Comparison of ENCODE assay signal across 16 cellular contexts in genomic region chr3:61869378-61869777, GRCh38.
A peak's percentile ranks its signal among the peaks of the same experiment; 100 is the strongest.
DNase-seq lines count a peak whose midpoint lies in the region; ATAC-seq and TF ChIP-seq lines count a peak whose summit lies in the region.
"Had no signal": no experiment of that assay in that cellular context is flagged by ENCODE, and none has a peak within 500 bp of the region (broad histone marks: within the 10 kb centered on the region; RNA-seq: fewer than 3 reads in every experiment).

No MANE protein-coding gene starts in this region.

- H3K79me2 ChIP-seq in H9 (ENCODE audit: insufficient read depth, low read length) (peaks cover 29% of the 10 kb centered on the region; the same call in 1 of the 2 replicates), neural progenitor cell (ENCODE audit: low read depth) (peaks cover 89% of the 10 kb centered on the region)

- no peak overlapping the region for H2BK12ac ChIP-seq in H9 (ENCODE audit: insufficient read length, low read depth, low read length)

- H3K9me3 Mint-ChIP-seq in H9 (no peaks in the 10 kb centered on the region), neural progenitor cell (peaks cover 4% of the 10 kb centered on the region), natural killer cell (no peaks in the 10 kb centered on the region)
- H3K9me3 Mint-ChIP-seq: HFFc6 had no signal

- no peak overlapping the region for H3T11ph ChIP-seq in H9 (ENCODE audit: low read length)

- H4K91ac ChIP-seq in H9 (ENCODE audit: insufficient read length, low read depth, low read length): no peak overlapping the region

- H3K4me1 Mint-ChIP-seq in H9 (peaks cover 82 to 84% of the 10 kb centered on the region in 2 experiments), neural progenitor cell (peaks cover 42% of the 10 kb centered on the region), natural killer cell (no peaks in the 10 kb centered on the region)
- H3K4me1 Mint-ChIP-seq: CD14-positive monocyte; CD4-positive, alpha-beta memory T cell had no signal

- H4K20me1 ChIP-seq in H9 (ENCODE audit: control insufficient read depth, insufficient read depth, insufficient read length) (no peaks in the 10 kb centered on the region), neural progenitor cell (ENCODE audit: low read depth) (peaks cover 26% of the 10 kb centered on the region)
- H4K20me1 ChIP-seq: BLaER1 had no signal

- H3K27me3 ChIP-seq in H9 (ENCODE audit: insufficient read depth, low read length): no peaks in the 10 kb centered on the region
- H3K27me3 ChIP-seq in ectodermal cell (ENCODE audit: control insufficient read depth, insufficient read depth, low read length, poor library complexity, severe bottlenecking): no peaks in the 10 kb centered on the region
- no peaks in the 10 kb centered on the region for H3K27me3 ChIP-seq in neural progenitor cell
- H3K27me3 ChIP-seq: BLaER1 had no signal

- H4K8ac ChIP-seq in H9 (replicated peaks; ENCODE audit: insufficient read length, low read depth, low read length): no peak overlapping the region

- H3K4me3 Mint-ChIP-seq in H9: peak overlapping the region in 1 of 2 experiments; percentile 48; a peak in 1 of 5 replicates
- no peak overlapping the region for H3K4me3 Mint-ChIP-seq in neural progenitor cell
- H3K4me3 Mint-ChIP-seq in natural killer cell: no peak overlapping the region
- H3K4me3 Mint-ChIP-seq: CD14-positive monocyte; CD4-positive, alpha-beta memory T cell; HFFc6 had no signal

- no peak overlapping the region for H2BK15ac ChIP-seq in H9 (ENCODE audit: low read depth, low read length)

- H4K5ac ChIP-seq in H9 (ENCODE audit: insufficient read length, low read depth, low read length): no peak overlapping the region

- H3K4me1 ChIP-seq in H9 (ENCODE audit: insufficient read depth, low read length) (peaks cover 28% of the 10 kb centered on the region), ectodermal cell (ENCODE audit: control insufficient read depth, insufficient read depth, low read length) (peaks cover 22% of the 10 kb centered on the region), neural progenitor cell (peaks cover 52% of the 10 kb centered on the region)
- H3K4me1 ChIP-seq: A549 had no signal

- no peak overlapping the region for H3K9ac ChIP-seq in H9 (ENCODE audit: extremely low read depth, insufficient read length, low read length)
- no peak overlapping the region for H3K9ac ChIP-seq in neural progenitor cell
- H3K9ac ChIP-seq: BLaER1 had no signal

- H3K79me1 ChIP-seq in H9 (ENCODE audit: insufficient read depth, low read depth, low read length, poor library complexity, severe bottlenecking): peaks cover 6% of the 10 kb centered on the region

- TF ChIP-seq CTCF in H9 (conservative IDR thresholded peaks at IDR 0.05) (no peak), neural progenitor cell (IDR thresholded peaks at IDR 0.05) (no peak), natural killer cell (IDR thresholded peaks at IDR 0.05) (no peak)

- H3K36me3 ChIP-seq in ectodermal cell (ENCODE audit: control insufficient read depth, insufficient read depth, low read length) (no peaks in the 10 kb centered on the region), neural progenitor cell (no peaks in the 10 kb centered on the region)
- H3K36me3 ChIP-seq: BLaER1 had no signal

- H3F3A ChIP-seq in neural progenitor cell (ENCODE audit: low read depth): peaks cover 25% of the 10 kb centered on the region

- no peak overlapping the region for H3K4me2 ChIP-seq in H9 (ENCODE audit: insufficient read depth, insufficient read length, low read length)
- H3K4me2 ChIP-seq in neural progenitor cell: peak overlapping the region; percentile 67
- H3K4me2 ChIP-seq: A549, BLaER1 had no signal

- H3K18ac ChIP-seq in H9 (ENCODE audit: insufficient read length, low read depth, low read length): no peak overlapping the region

- ATAC-seq in natural killer cell (no peak), GM21619 (IDR thresholded peaks at IDR 0.05; ENCODE audit: unreplicated experiment) (no peak)
- ATAC-seq: A549, GM12878, K562 had no signal

- H3K36me3 Mint-ChIP-seq in H9 (ENCODE audit: insufficient read depth in 1 of 3, low read depth in 3 of 3): peaks cover 3 to 7% (median 5%) of the 10 kb centered on the region in 3 experiments; a peak in 5 of 7 replicates
- peaks cover 1% of the 10 kb centered on the region for H3K36me3 Mint-ChIP-seq in neural progenitor cell
- no peaks in the 10 kb centered on the region for H3K36me3 Mint-ChIP-seq in natural killer cell
- H3K36me3 Mint-ChIP-seq: CD14-positive monocyte; CD4-positive, alpha-beta memory T cell had no signal

- no peak overlapping the region for H3K56ac ChIP-seq in H9 (ENCODE audit: insufficient read length, low read depth, low read length)

- no peak overlapping the region for H3K4me3 ChIP-seq in ectodermal cell (ENCODE audit: insufficient read depth, low read depth, low read length)
- H3K4me3 ChIP-seq in neural progenitor cell: no peak overlapping the region
- H3K4me3 ChIP-seq: A549, BLaER1, GM12878, K562 had no signal

- H2AFZ ChIP-seq in H9 (ENCODE audit: low read length) (no peak overlapping the region), neural progenitor cell (replicated peaks) (no peak overlapping the region)

- intact Hi-C loops in natural killer cell (cut with micrococcal nuclease): no loop called here

- H3K23ac ChIP-seq in H9 (ENCODE audit: insufficient read length, low read depth, low read length): no peak overlapping the region

- no CpG with 5 or more reads among the region's 6 CpGs for WGBS in H9 (ENCODE audit: extremely low coverage, insufficient read length, low lambda C conversion rate)
- WGBS in ectodermal cell, 2 experiments: 67 to 68% methylated on average over 6 of the region's 6 CpGs

- H2BK20ac ChIP-seq in H9 (ENCODE audit: low read depth, low read length, poor library complexity, severe bottlenecking): no peak overlapping the region

- H3K27ac ChIP-seq in H9 (ENCODE audit: insufficient read length, low read depth, low read length) (no peak overlapping the region), ectodermal cell (ENCODE audit: insufficient read depth, low read depth, low read length, poor library complexity, severe bottlenecking) (peak overlapping the region; percentile 50), neural progenitor cell (peak overlapping the region; percentile 90)
- H3K27ac ChIP-seq: A549, BLaER1 had no signal

- H3K23me2 ChIP-seq in H9 (ENCODE audit: insufficient read length, low read depth, low read length, poor library complexity, severe bottlenecking): no peaks in the 10 kb centered on the region

- H2AK5ac ChIP-seq in H9 (ENCODE audit: insufficient read length, low read length): no peak overlapping the region

- in situ Hi-C loops in ACHN (cut with HindIII; ENCODE audit: low pct_ligation_motif_present, low pct_unique_long_range_greater_than_20kb, low sequenced_read_pairs): no loop called here

- DNase-seq in H9 (no peak), neural progenitor cell (ENCODE audit: low spot score) (peak; percentile 76), ACHN (no peak), natural killer cell (no peak)
- DNase-seq: CD4-positive, alpha-beta memory T cell; DMS79 treated with DMSO at 0.1 percent for 48 hours; HCEC 1CT; HFFc6; IMR-90 had no signal

- H3K27ac Mint-ChIP-seq in H9 (peak overlapping the region; percentile 55 to 97 (median 82); a peak in 6 of 7 replicates), neural progenitor cell (no peak overlapping the region), natural killer cell (no peak overlapping the region)
- H3K27ac Mint-ChIP-seq: CD14-positive monocyte; CD4-positive, alpha-beta memory T cell; HFFc6 had no signal

- no peak overlapping the region for H2BK5ac ChIP-seq in H9 (ENCODE audit: insufficient read length, low read length)

- H2BK120ac ChIP-seq in H9 (ENCODE audit: low read depth, low read length, poor library complexity, severe bottlenecking): no peak overlapping the region

- H3K14ac ChIP-seq in H9 (ENCODE audit: insufficient read depth, low read length): no peak overlapping the region

- H3K4ac ChIP-seq in H9 (ENCODE audit: low read depth, low read length): no peak overlapping the region

- H3K9me3 ChIP-seq in H9 (ENCODE audit: control insufficient read depth, low read depth, low read length) (no peaks in the 10 kb centered on the region), ectodermal cell (ENCODE audit: control insufficient read depth, low read length) (no peaks in the 10 kb centered on the region), neural progenitor cell (ENCODE audit: low read depth) (no peaks in the 10 kb centered on the region)
- H3K9me3 ChIP-seq: A549, BLaER1 had no signal

- H3K27me3 Mint-ChIP-seq in H9 (ENCODE audit: low read depth) (no peaks in the 10 kb centered on the region; the same call in 1 of the 2 replicates), neural progenitor cell (ENCODE audit: insufficient read depth, low read depth) (no peaks in the 10 kb centered on the region), natural killer cell (ENCODE audit: low read depth in 2 of 2) (peaks cover 0 to 6% of the 10 kb centered on the region in 2 donors)
- H3K27me3 Mint-ChIP-seq: CD4-positive, alpha-beta memory T cell had no signal

Comparison
In these comparisons a context has a peak if more than half of its experiments do, and no peak if none do; other contexts are left out.
1. H3K27ac Mint-ChIP-seq: peak in H9 (3 of 3); none in neural progenitor cell (single experiment) and natural killer cell (0 of 2).